ENCODE assay signal across 8 cellular contexts in the genomic region with DNA sequence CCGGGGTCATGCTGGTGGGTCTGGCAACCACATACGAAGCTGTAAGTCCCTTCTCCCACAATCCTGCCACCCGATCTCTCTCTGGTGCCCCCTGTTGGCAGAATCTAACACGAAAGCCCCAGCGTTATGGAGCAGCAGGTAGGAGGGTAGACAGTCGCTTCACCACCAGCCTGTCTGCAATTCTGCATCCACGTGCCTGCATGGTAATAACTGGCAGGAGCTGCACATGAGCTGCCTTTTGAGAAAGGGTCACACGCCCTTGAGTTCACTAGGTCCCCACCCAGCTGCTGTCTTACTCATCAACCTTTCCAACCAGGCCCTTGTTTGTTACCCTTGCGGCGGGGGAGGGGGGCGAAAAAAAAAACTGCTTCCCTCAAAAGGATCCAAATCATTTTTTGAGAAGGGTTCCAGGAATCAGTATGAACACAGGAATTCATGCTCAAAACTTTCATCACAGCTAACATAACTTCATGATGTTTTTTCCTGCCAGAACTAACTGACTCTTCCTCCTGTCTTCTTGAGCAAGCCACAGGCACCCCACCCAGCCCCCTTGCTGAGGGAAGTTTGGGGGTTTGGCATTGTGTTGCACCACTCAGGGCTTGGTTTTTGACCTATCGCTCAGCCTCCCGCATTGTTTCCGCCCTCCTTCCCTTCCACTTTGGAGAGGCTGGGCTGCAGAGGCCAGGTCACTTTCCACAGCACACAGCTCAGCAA. TPM values are rescaled to one million over a fixed set of nuclear protein-coding genes. Genes with fewer than 3 reads are reported as not detected.
DNase-seq lines count a peak whose midpoint lies in the region; ATAC-seq and TF ChIP-seq lines count a peak whose summit lies in the region.

No MANE protein-coding gene starts in this region.

- peak; percentile 51 for DNase-seq in Calu3
- peak; percentile 61 for DNase-seq in HEK293T (ENCODE audit: extremely low spot score)
- peak; percentile 25 for DNase-seq in T follicular helper cell (ENCODE audit: low read depth)
- peak; percentile 22 to 29 for DNase-seq in central memory CD8-positive, alpha-beta T cell (ENCODE audit: low spot score in 2 of 2)
- DNase-seq in left kidney (ENCODE audit: low read depth, low spot score): peak; percentile 57
- peak in 2 of 3 experiments; percentile 5 to 13 for DNase-seq in stimulated activated CD4-positive, alpha-beta T cell treated with anti-CD3 and anti-CD28 coated beads, TNF-alpha, amount 100 ng/mL, for 4 hours (ENCODE audit: low read depth in 3 of 3)
- no peak for DNase-seq in T1000 (lab: John Stamatoyannopoulos, UW)

- CTCF ChIA-PET in Calu3 (lab: Charles Lee) (interaction anchor here (0.5 to 0.8 kb wide), 2 partner anchors 19 to 368 kb away, joined by 3 to 4 read pairs; a partner anchor contains a TSS), HEK293T (lab: Yijun Ruan, JAX) (interaction anchor here (0.6 to 1.0 kb wide), 3 partner anchors 9 to 36 kb away, joined by 4 read pairs; no protein-coding TSS in a partner anchor)

- TF ChIP-seq CTCF in Calu3 (IDR thresholded peaks at IDR 0.05; ENCODE audit: unreplicated experiment): peak; percentile 32

- intact Hi-C loops in Calu3 (cut with micrococcal nuclease; ENCODE audit: unreplicated experiment): loop anchor here (10.0 kb wide), 2 partner anchors 55 to 215 kb away; no protein-coding TSS in a partner anchor

- POLR2A ChIA-PET in HEK293T (lab: Yijun Ruan, JAX): no interaction called here

- no peak for ATAC-seq in central memory CD8-positive, alpha-beta T cell (replicated peaks; ENCODE audit: extremely low read depth, poor library complexity, severe bottlenecking)
- ATAC-seq in HG03571 (IDR thresholded peaks at IDR 0.05; ENCODE audit: unreplicated experiment): no peak

- peaks cover 16% of the 10 kb centered on the region for H3K27me3 Mint-ChIP-seq in Calu3 (ENCODE audit: unreplicated experiment)
- H3K27me3 Mint-ChIP-seq in central memory CD8-positive, alpha-beta T cell: peaks cover 29% of the 10 kb centered on the region

- no TSS peak for BruUV-seq in Calu3 (replicated peaks; lab: Mats Ljungman, UMichigan)

- no peaks in the 10 kb centered on the region for H3K36me3 Mint-ChIP-seq in Calu3 (ENCODE audit: insufficient read depth, unreplicated experiment)
- no peaks in the 10 kb centered on the region for H3K36me3 Mint-ChIP-seq in central memory CD8-positive, alpha-beta T cell (ENCODE audit: insufficient read depth)

- H3K27ac Mint-ChIP-seq in Calu3 (ENCODE audit: unreplicated experiment): no peak overlapping the region
- H3K27ac Mint-ChIP-seq in central memory CD8-positive, alpha-beta T cell (ENCODE audit: low read depth): no peak overlapping the region

- H3K4me1 Mint-ChIP-seq in Calu3 (ENCODE audit: low read depth, unreplicated experiment): no peaks in the 10 kb centered on the region
- H3K4me1 Mint-ChIP-seq in central memory CD8-positive, alpha-beta T cell: no peaks in the 10 kb centered on the region

- no peak overlapping the region for H3K4me3 Mint-ChIP-seq in Calu3 (ENCODE audit: low read depth, unreplicated experiment)
- H3K4me3 Mint-ChIP-seq in central memory CD8-positive, alpha-beta T cell: no peak overlapping the region

- no peaks in the 10 kb centered on the region for H3K9me3 Mint-ChIP-seq in Calu3 (ENCODE audit: low read depth, unreplicated experiment)
- H3K9me3 Mint-ChIP-seq in central memory CD8-positive, alpha-beta T cell: no peaks in the 10 kb centered on the region

TF ChIP-seq in HEK293T, 16 proteins besides CTCF, POLR2A, EP300 and RAD21:
- TF ChIP-seq CTBP1 (IDR thresholded peaks at IDR 0.05; ENCODE audit: borderline replicate concordance) (no peak), BHLHE40 (IDR thresholded peaks at IDR 0.05; ENCODE audit: borderline replicate concordance) (no peak), SUZ12 (IDR thresholded peaks at IDR 0.05) (no peak), ARNT (IDR thresholded peaks at IDR 0.05) (no peak), ZNF384 (IDR thresholded peaks at IDR 0.05) (no peak), FOXM1 (IDR thresholded peaks at IDR 0.05; ENCODE audit: borderline replicate concordance) (no peak), HDGF (IDR thresholded peaks at IDR 0.05; ENCODE audit: borderline replicate concordance) (no peak), LEF1 (IDR thresholded peaks at IDR 0.05; ENCODE audit: borderline replicate concordance) (no peak), NFRKB (IDR thresholded peaks at IDR 0.05) (no peak), FOXK2 (IDR thresholded peaks at IDR 0.05) (no peak), ELF4 (IDR thresholded peaks at IDR 0.05) (no peak), FOXA1 (IDR thresholded peaks at IDR 0.05) (no peak), TARDBP (IDR thresholded peaks at IDR 0.05) (no peak), SP1 (IDR thresholded peaks at IDR 0.05) (no peak), L3MBTL2 (conservative IDR thresholded peaks at IDR 0.05) (no peak)
- TF ChIP-seq, protein P1, sequence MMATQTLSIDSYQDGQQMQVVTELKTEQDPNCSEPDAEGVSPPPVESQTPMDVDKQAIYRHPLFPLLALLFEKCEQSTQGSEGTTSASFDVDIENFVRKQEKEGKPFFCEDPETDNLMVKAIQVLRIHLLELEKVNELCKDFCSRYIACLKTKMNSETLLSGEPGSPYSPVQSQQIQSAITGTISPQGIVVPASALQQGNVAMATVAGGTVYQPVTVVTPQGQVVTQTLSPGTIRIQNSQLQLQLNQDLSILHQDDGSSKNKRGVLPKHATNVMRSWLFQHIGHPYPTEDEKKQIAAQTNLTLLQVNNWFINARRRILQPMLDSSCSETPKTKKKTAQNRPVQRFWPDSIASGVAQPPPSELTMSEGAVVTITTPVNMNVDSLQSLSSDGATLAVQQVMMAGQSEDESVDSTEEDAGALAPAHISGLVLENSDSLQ (IDR thresholded peaks at IDR 0.05): no peak

RNA-seq across cellular contexts. Expression of a gene that starts 19.6 kb away (rescaled TPM):
- not detected in 2 replicates for total RNA-seq in Calu3 (2022)
